Comparison of ENCODE assay signal across 9 cellular contexts in genomic region chr4:146243141-146243882, GRCh38. TPM values are rescaled to one million over a fixed set of nuclear protein-coding genes. Genes with fewer than 3 reads are reported as not detected.
DNase-seq lines count a peak whose midpoint lies in the region; ATAC-seq, FAIRE-seq and TF ChIP-seq lines count a peak whose summit lies in the region.
"Had no signal": no experiment of that assay in that cellular context is flagged by ENCODE, and none has a peak within 500 bp of the region (broad histone marks: within the 10 kb centered on the region; RNA-seq: fewer than 3 reads in every experiment).

No MANE protein-coding gene starts in this region.

- 39% methylated on average over 23 of the region's 24 CpGs for WGBS in K562 (ENCODE audit: insufficient coverage, low coverage, missing lambda C conversion rate)

- H3K79me2 ChIP-seq in K562 (ENCODE audit: control insufficient read depth, insufficient read depth, low read length): no peaks in the 10 kb centered on the region

- H3K27ac Mint-ChIP-seq in natural killer cell: no peak overlapping the region

- no TSS peak for BruUV-seq in K562 (replicated peaks; lab: Mats Ljungman, UMichigan)

- H3K4me1 ChIP-seq in K562 (replicated peaks in 1 of 2; ENCODE audit: control insufficient read depth in 2 of 2, insufficient read depth in 2 of 2, low read length in 2 of 2) (peaks cover 0 to 7% of the 10 kb centered on the region in 2 experiments; a peak in 1 of 5 replicates), uterus (peaks cover 0 to 10% of the 10 kb centered on the region in 2 donors)
- H3K4me1 ChIP-seq: BLaER1 had no signal

- no peaks in the 10 kb centered on the region for H3K9me1 ChIP-seq in K562 (ENCODE audit: control insufficient read depth, insufficient read depth, low read length)

- no peak for FAIRE-seq in K562 (lab: Jason Lieb, UNC)

- peaks cover 5% of the 10 kb centered on the region; the same call in 1 of the 2 replicates for H4K20me1 ChIP-seq in K562 (replicated peaks; ENCODE audit: control insufficient read depth, insufficient read depth, low read length)
- H4K20me1 ChIP-seq: BLaER1 had no signal

- H3K27ac ChIP-seq in K562 (ENCODE audit: extremely low read depth, low read depth, low read length) (no peak overlapping the region), uterus (peak overlapping the region; percentile 68 to 82)
- H3K27ac ChIP-seq: BLaER1 had no signal

- H3K27me3 ChIP-seq in K562 (ENCODE audit: control insufficient read depth in 2 of 2, insufficient read depth in 2 of 2, low read length in 2 of 2): peaks cover 0 to 32% of the 10 kb centered on the region in 2 experiments; a peak in 2 of 5 replicates
- no peaks in the 10 kb centered on the region for H3K27me3 ChIP-seq in uterus
- H3K27me3 ChIP-seq: BLaER1 had no signal

- TF ChIP-seq POLR2A in K562 (conservative IDR thresholded peaks at IDR 0.05) (no peak), uterus (IDR thresholded peaks at IDR 0.05) (no peak)

- CTCF ChIA-PET in K562 (lab: Yijun Ruan, JAX; ENCODE audit: low intra/inter-chr PET ratio): interaction anchor here (0.9 kb wide), 1 partner anchor 854 kb away, joined by 4 read pairs; no protein-coding TSS in a partner anchor

- no peaks in the 10 kb centered on the region for H3K9me3 Mint-ChIP-seq in natural killer cell

- H3K9me3 ChIP-seq in K562 (replicated peaks; ENCODE audit: control insufficient read depth, insufficient read depth, low read depth, low read length) (no peaks in the 10 kb centered on the region), uterus (no peaks in the 10 kb centered on the region)
- H3K9me3 ChIP-seq: BLaER1 had no signal

- no peak overlapping the region for H3K4me3 ChIP-seq in K562
- H3K4me3 ChIP-seq in uterus: no peak overlapping the region
- H3K4me3 ChIP-seq: BLaER1 had no signal

- intact Hi-C loops in K562 (cut with micrococcal nuclease): loop anchor here (2.0 kb wide), 1 partner anchor 99 kb away; no protein-coding TSS in a partner anchor
- intact Hi-C loops in natural killer cell (cut with micrococcal nuclease): no loop called here
- intact Hi-C loops in uterus (cut with DNase I; ENCODE audit: low total_unique reads): no loop called here

- TF ChIP-seq CTCF in K562 (IDR thresholded peaks at IDR 0.05 in 2 of 3, conservative IDR thresholded peaks at IDR 0.05 in 1 of 3; ENCODE audit: insufficient read depth in 2 of 3, low read depth in 1 of 3, low read length in 3 of 3) (peak; percentile 44 to 67 (median 59)), natural killer cell (IDR thresholded peaks at IDR 0.05) (peak; percentile 32), uterus (IDR thresholded peaks at IDR 0.05) (peak in 1 of 4 experiments; percentile 10)

- H3K4me1 Mint-ChIP-seq in natural killer cell: peaks cover 4 to 9% of the 10 kb centered on the region in 2 donors

- H3K4me3 Mint-ChIP-seq in natural killer cell: no peak overlapping the region

- H3K36me3 ChIP-seq in K562 (ENCODE audit: control insufficient read depth, insufficient read depth, low read length): no peaks in the 10 kb centered on the region
- no peaks in the 10 kb centered on the region for H3K36me3 ChIP-seq in uterus
- H3K36me3 ChIP-seq: BLaER1 had no signal

- TF ChIP-seq RAD21 in K562 (CRISPR knock-in tag; conservative IDR thresholded peaks at IDR 0.05 in 1 of 2, IDR thresholded peaks at IDR 0.05 in 1 of 2): 0 out of 4 replicates have a peak, but pooled peaks of 1 of the 2 experiments have one; percentile 12

- peak; percentile 0 for DNase-seq in NK-92 treated with Interleukin-12 subunit alpha and Interleukin-12 subunit beta, amount 100 ng/mL, for 24 hours (lab: John Stamatoyannopoulos, UW)
- DNase-seq in NK-92 (lab: John Stamatoyannopoulos, UW; ENCODE audit: unreplicated experiment): no peak
- DNase-seq in T-helper 2 cell: peak; percentile 14 to 54 (median 26)
- peak; percentile 37 to 72 (median 62) for DNase-seq in K562 (ENCODE audit: extremely low read depth in 1 of 4, low spot score in 3 of 4)
- DNase-seq in natural killer cell: peak; percentile 18
- DNase-seq in uterus: no peak
- DNase-seq in NCI-H2171 treated with DMSO at 0.1 percent for 48 hours (lab: John Stamatoyannopoulos, UW): no peak

- no peak for TF ChIP-seq EP300 in K562 (IDR thresholded peaks at IDR 0.05; ENCODE audit: low read length)

- H3K4me2 ChIP-seq in K562 (ENCODE audit: insufficient read depth, low read length): peak overlapping the region; percentile 11; the same call in 1 of the 2 replicates
- H3K4me2 ChIP-seq: BLaER1 had no signal

- POLR2A ChIA-PET in K562 (lab: Yijun Ruan, JAX): no interaction called here

- ATAC-seq in HG03066 (IDR thresholded peaks at IDR 0.05; ENCODE audit: low read depth, unreplicated experiment): peak; percentile 78
- ATAC-seq in K562: peak; percentile 84
- ATAC-seq in natural killer cell: peak; percentile 48 to 74 (median 73)

- no peak overlapping the region for H3K9ac ChIP-seq in K562 (ENCODE audit: insufficient read depth in 1 of 2, low read depth in 2 of 2, low read length in 2 of 2)
- H3K9ac ChIP-seq: BLaER1 had no signal

- in situ Hi-C loops in K562 (cut with MboI): no loop called here

- peaks cover 0 to 2% of the 10 kb centered on the region in 2 donors for H3K27me3 Mint-ChIP-seq in natural killer cell (ENCODE audit: low read depth in 2 of 2)

- no peak overlapping the region for H2AFZ ChIP-seq in K562 (ENCODE audit: low read depth, low read length)

- no peaks in the 10 kb centered on the region for H3K36me3 Mint-ChIP-seq in natural killer cell

TF ChIP-seq in K562, 482 proteins besides CTCF, POLR2A, EP300 and RAD21 (continues in another document):
- no peak for TF ChIP-seq ZEB2 (IDR thresholded peaks at IDR 0.05)
- no peak for TF ChIP-seq ZNF592 (IDR thresholded peaks at IDR 0.05)
- TF ChIP-seq PHF20 (IDR thresholded peaks at IDR 0.05; ENCODE audit: partially characterized antibody): no peak
- no peak for TF ChIP-seq SAP30 (IDR thresholded peaks at IDR 0.05; ENCODE audit: borderline replicate concordance, insufficient read depth, low read depth, low read length, poor library complexity, severe bottlenecking)
- TF ChIP-seq ADNP (tag; IDR thresholded peaks at IDR 0.05): no peak

RNA-seq across cellular contexts. Expression of gene REELD1, which starts 29.0 kb away (rescaled TPM):
- total RNA-seq in K562 (2011; cell fraction: chromatin; rRNA removed; ENCODE audit: low replicate concordance): not detected in 2 replicates
- total RNA-seq in K562 (2011; cell fraction: nucleolus; rRNA removed): not detected in 2 replicates
- not detected in 2 replicates for total RNA-seq in K562 (2011; cell fraction: nucleoplasm; rRNA removed)
- total RNA-seq in K562 (2014; rRNA removed) (not detected in 2 replicates), K562 (2014; rRNA removed; fragmentation: Illumina TruSeq; extraction: Trizol) (not detected in 2 replicates), K562 (2015; rRNA removed; fragmentation: Illumina TruSeq; extraction: Trizol) (not detected in 2 replicates), K562 (2021) (not detected in 2 replicates), natural killer cell (1 to 10 TPM in 2 of 3 donors, under 1 TPM in 1; 0.72 to 2.2 (median 1.1) TPM), uterus (1 to 10 TPM in 1 of 4 donors, not detected in 3; 1.4 TPM)
- polyA plus RNA-seq in K562 (2011; rRNA removed) (0.03 TPM in 1 of 2 replicates, not detected in the other), K562 (2014; fragmentation: Illumina TruSeq; extraction: Trizol) (not detected in 2 replicates), K562 (2014; fragmentation: Nextera tagmentation; extraction: Ambion mirVana) (not detected), K562 (2014; rRNA removed) (not detected in 2 replicates)
- not detected in 2 replicates for polyA plus RNA-seq in K562 (2011; cell fraction: cytosol; rRNA removed)
- 0.07 TPM in 1 of 2 replicates, not detected in the other for polyA plus RNA-seq in K562 (2011; cell fraction: nucleus; rRNA removed)
- polyA plus RNA-seq in K562 (2012): 0.12 TPM in 1 of 2 replicates, not detected in the other
- polyA minus RNA-seq in K562 (2011; rRNA and poly(A)+ RNA removed): not detected in 2 replicates
- polyA minus RNA-seq in K562 (2011; cell fraction: cytosol; rRNA and poly(A)+ RNA removed): not detected in 2 replicates
- not detected in 2 replicates for polyA minus RNA-seq in K562 (2011; cell fraction: nucleus; rRNA and poly(A)+ RNA removed)

Comparison
In these comparisons a context has a peak if more than half of its experiments do, and no peak if none do; other contexts are left out.
1. DNase-seq: peak in NK-92 treated with Interleukin-12 subunit alpha and Interleukin-12 subunit beta, amount 100 ng/mL, for 24 hours (single experiment), T-helper 2 cell (5 of 5), K562 (4 of 4) and natural killer cell (single experiment); none in NK-92 (single experiment), uterus (0 of 2) and NCI-H2171 treated with DMSO at 0.1 percent for 48 hours (single experiment).
2. Peak in every context shown above with its lines, with median percentiles within 50 percentile points of each other: ATAC-seq.